Comparison of ENCODE assay signal across 15 cellular contexts in the genomic region with DNA sequence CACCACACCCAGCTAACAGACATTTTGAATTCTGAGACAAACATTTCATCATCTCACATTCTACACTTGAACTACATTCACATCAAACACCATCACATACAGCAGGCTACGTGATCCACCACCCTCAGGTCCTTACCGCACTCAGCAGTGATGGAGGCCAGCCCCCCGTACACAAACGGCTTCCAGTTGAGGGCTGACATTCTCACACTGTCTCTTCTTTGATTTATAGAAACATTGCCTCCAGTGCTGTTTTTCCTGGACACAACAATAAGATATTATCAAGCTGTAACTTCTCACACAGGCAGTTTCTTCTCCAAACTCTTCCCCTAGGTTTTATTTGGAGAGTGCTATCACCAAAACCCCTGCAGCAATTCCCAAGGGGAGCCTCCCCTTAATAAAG. TPM values are rescaled to one million over a fixed set of nuclear protein-coding genes. Genes with fewer than 3 reads are reported as not detected.
A peak's percentile ranks its signal among the peaks of the same experiment; 100 is the strongest.
DNase-seq lines count a peak whose midpoint lies in the region; ATAC-seq and TF ChIP-seq lines count a peak whose summit lies in the region.
"Had no signal": no experiment of that assay in that cellular context is flagged by ENCODE, and none has a peak within 500 bp of the region (broad histone marks: within the 10 kb centered on the region; RNA-seq: fewer than 3 reads in every experiment).

No MANE protein-coding gene starts in this region.

- no peak overlapping the region for H3K4me3 Mint-ChIP-seq in activated CD8-positive, alpha-beta T cell treated with anti-CD3 and anti-CD28 coated beads for 36 hours
- no peak overlapping the region for H3K4me3 Mint-ChIP-seq in activated CD8-positive, alpha-beta T cell treated with anti-CD3 and anti-CD28 coated beads, Interleukin-2, amount 10 ng/mL, durations not matched to agents 7 days and 5 days
- H3K4me3 Mint-ChIP-seq in stimulated activated naive B cell treated with anti-CD40 and anti-IgM and Interleukin-4, amounts not matched to agents 10 μg/mL and 1 μg/mL and 100 μg/mL, for 72 hours, result no peak overlapping the region

- no peak for ATAC-seq in activated CD8-positive, alpha-beta T cell treated with anti-CD3 and anti-CD28 coated beads for 36 hours
- ATAC-seq in activated CD8-positive, alpha-beta T cell treated with anti-CD3 and anti-CD28 coated beads, Interleukin-2, amount 10 ng/mL, durations not matched to agents 7 days and 5 days, result no peak
- ATAC-seq in left lobe of liver (no peak), HG02571 (IDR thresholded peaks at IDR 0.05; ENCODE audit: unreplicated experiment) (no peak)
- no peak for ATAC-seq in stimulated activated naive B cell treated with anti-CD40 and anti-IgM and Interleukin-4, amounts not matched to agents 10 μg/mL and 1 μg/mL and 100 μg/mL, for 72 hours (replicated peaks)

- no peaks in the 10 kb centered on the region for H3K9me3 Mint-ChIP-seq in activated CD8-positive, alpha-beta T cell treated with anti-CD3 and anti-CD28 coated beads for 36 hours
- H3K9me3 Mint-ChIP-seq in activated CD8-positive, alpha-beta T cell treated with anti-CD3 and anti-CD28 coated beads, Interleukin-2, amount 10 ng/mL, durations not matched to agents 7 days and 5 days (ENCODE audit: insufficient read depth), result no peaks in the 10 kb centered on the region
- H3K9me3 Mint-ChIP-seq in stimulated activated naive B cell treated with anti-CD40 and anti-IgM and Interleukin-4, amounts not matched to agents 10 μg/mL and 1 μg/mL and 100 μg/mL, for 72 hours, result no peaks in the 10 kb centered on the region

- TF ChIP-seq CTCF in activated CD8-positive, alpha-beta T cell treated with anti-CD3 and anti-CD28 coated beads for 36 hours (IDR thresholded peaks at IDR 0.05), result no peak

- no peaks in the 10 kb centered on the region for H3K9me3 ChIP-seq in SK-N-MC (ENCODE audit: low read depth, low read length)

- peaks cover 23% of the 10 kb centered on the region for H3K36me3 Mint-ChIP-seq in activated CD8-positive, alpha-beta T cell treated with anti-CD3 and anti-CD28 coated beads for 36 hours (ENCODE audit: low read depth)
- peaks cover 31% of the 10 kb centered on the region for H3K36me3 Mint-ChIP-seq in activated CD8-positive, alpha-beta T cell treated with anti-CD3 and anti-CD28 coated beads, Interleukin-2, amount 10 ng/mL, durations not matched to agents 7 days and 5 days (ENCODE audit: low read depth)
- H3K36me3 Mint-ChIP-seq in stimulated activated naive B cell treated with anti-CD40 and anti-IgM and Interleukin-4, amounts not matched to agents 10 μg/mL and 1 μg/mL and 100 μg/mL, for 72 hours, result peaks cover 31 to 40% of the 10 kb centered on the region in 2 donors

- no peak overlapping the region for H3K4me3 ChIP-seq in SK-N-MC
- H3K4me3 ChIP-seq: PC-9 had no signal

- H3K36me3 ChIP-seq in SK-N-MC (ENCODE audit: insufficient read depth, low read length), result peaks cover 60% of the 10 kb centered on the region

- H3K9ac ChIP-seq in SK-N-MC (ENCODE audit: insufficient read length), result no peak overlapping the region

- CTCF ChIA-PET in activated CD8-positive, alpha-beta T cell treated with anti-CD3 and anti-CD28 coated beads for 36 hours (lab: Charles Lee), result interaction anchor here (1.6 kb wide), 1 partner anchor 40 kb away, joined by 6 read pairs; no protein-coding TSS in a partner anchor
- CTCF ChIA-PET in activated CD8-positive, alpha-beta T cell treated with anti-CD3 and anti-CD28 coated beads, Interleukin-2, amount 10 ng/mL, durations not matched to agents 7 days and 5 days (lab: Charles Lee), result interaction anchor here (3.2 kb wide), 1 partner anchor 12 kb away, joined by 13 read pairs; no protein-coding TSS in a partner anchor

- H3K27ac Mint-ChIP-seq in activated CD8-positive, alpha-beta T cell treated with anti-CD3 and anti-CD28 coated beads for 36 hours, result peak overlapping the region; percentile 28
- H3K27ac Mint-ChIP-seq in activated CD8-positive, alpha-beta T cell treated with anti-CD3 and anti-CD28 coated beads, Interleukin-2, amount 10 ng/mL, durations not matched to agents 7 days and 5 days, result no peak overlapping the region
- peak overlapping the region; percentile 53 for H3K27ac Mint-ChIP-seq in stimulated activated naive B cell treated with anti-CD40 and anti-IgM and Interleukin-4, amounts not matched to agents 10 μg/mL and 1 μg/mL and 100 μg/mL, for 72 hours

- H3K27me3 Mint-ChIP-seq in activated CD8-positive, alpha-beta T cell treated with anti-CD3 and anti-CD28 coated beads for 36 hours, result no peaks in the 10 kb centered on the region
- H3K27me3 Mint-ChIP-seq in activated CD8-positive, alpha-beta T cell treated with anti-CD3 and anti-CD28 coated beads, Interleukin-2, amount 10 ng/mL, durations not matched to agents 7 days and 5 days (ENCODE audit: low read depth), result no peaks in the 10 kb centered on the region
- H3K27me3 Mint-ChIP-seq in stimulated activated naive B cell treated with anti-CD40 and anti-IgM and Interleukin-4, amounts not matched to agents 10 μg/mL and 1 μg/mL and 100 μg/mL, for 72 hours, result no peaks in the 10 kb centered on the region

- intact Hi-C loops in activated CD8-positive, alpha-beta T cell treated with anti-CD3 and anti-CD28 coated beads for 36 hours (cut with micrococcal nuclease), result no loop called here

- no peak for DNase-seq in activated CD8-positive, alpha-beta T cell treated with anti-CD3 and anti-CD28 coated beads for 36 hours
- DNase-seq in activated CD8-positive, alpha-beta T cell treated with anti-CD3 and anti-CD28 coated beads, Interleukin-2, amount 10 ng/mL, durations not matched to agents 7 days and 5 days, result no peak
- no peak for DNase-seq in SK-N-MC (ENCODE audit: low read depth, low spot score)
- DNase-seq in left lobe of liver (ENCODE audit: low spot score), result peak; percentile 12
- DNase-seq in stimulated activated naive B cell treated with anti-CD40 and anti-IgM and Interleukin-4, amounts not matched to agents 10 μg/mL and 1 μg/mL and 100 μg/mL, for 72 hours, result no peak
- DNase-seq in NCI-H1092 treated with DMSO at 0.1 percent for 48 hours (lab: John Stamatoyannopoulos, UW), result no peak
- no peak for DNase-seq in mucosa of gallbladder (ENCODE audit: low spot score)
- DNase-seq: Karpas-422, NCI-H187 treated with DMSO at 0.1 percent for 48 hours, NCI-H2171, NCI-H446 treated with DMSO at 0.1 percent for 48 hours, NCI-H748 treated with DMSO at 0.1 percent for 48 hours, PC-9 had no signal

- POLR2A ChIA-PET in activated CD8-positive, alpha-beta T cell treated with anti-CD3 and anti-CD28 coated beads for 36 hours (lab: Charles Lee), result no interaction called here
- POLR2A ChIA-PET in activated CD8-positive, alpha-beta T cell treated with anti-CD3 and anti-CD28 coated beads, Interleukin-2, amount 10 ng/mL, durations not matched to agents 7 days and 5 days (lab: Charles Lee), result no interaction called here

- H3K27ac ChIP-seq in SK-N-MC, result peak overlapping the region; percentile 61; the same call in 1 of the 2 replicates
- H3K27ac ChIP-seq: 22Rv1, PC-9 had no signal

- H3K4me1 Mint-ChIP-seq in activated CD8-positive, alpha-beta T cell treated with anti-CD3 and anti-CD28 coated beads for 36 hours (ENCODE audit: low read depth), result peaks cover 28% of the 10 kb centered on the region
- H3K4me1 Mint-ChIP-seq in activated CD8-positive, alpha-beta T cell treated with anti-CD3 and anti-CD28 coated beads, Interleukin-2, amount 10 ng/mL, durations not matched to agents 7 days and 5 days (ENCODE audit: low read depth), result peaks cover 20% of the 10 kb centered on the region
- peaks cover 17 to 18% of the 10 kb centered on the region in 2 donors for H3K4me1 Mint-ChIP-seq in stimulated activated naive B cell treated with anti-CD40 and anti-IgM and Interleukin-4, amounts not matched to agents 10 μg/mL and 1 μg/mL and 100 μg/mL, for 72 hours

RNA-seq across cellular contexts. Expression of gene SLC25A30, which starts 6.9 kb away (rescaled TPM):
- 10 to 100 TPM; 18.9 to 21.2 TPM for total RNA-seq in activated CD8-positive, alpha-beta T cell treated with anti-CD3 and anti-CD28 coated beads for 36 hours
- total RNA-seq in activated CD8-positive, alpha-beta T cell treated with anti-CD3 and anti-CD28 coated beads, Interleukin-2, amount 10 ng/mL, durations not matched to agents 7 days and 5 days, result 10 to 100 TPM; 19.0 to 19.7 TPM
- 38.8 TPM for total RNA-seq in left lobe of liver
- total RNA-seq in mucosa of gallbladder, result 23.2 TPM

RNA-seq across cellular contexts. Expression of gene COG3, which starts 53.5 kb away (rescaled TPM):
- total RNA-seq in activated CD8-positive, alpha-beta T cell treated with anti-CD3 and anti-CD28 coated beads for 36 hours, result 10 to 100 TPM; 19.9 to 22.1 TPM
- total RNA-seq in activated CD8-positive, alpha-beta T cell treated with anti-CD3 and anti-CD28 coated beads, Interleukin-2, amount 10 ng/mL, durations not matched to agents 7 days and 5 days, result 10 to 100 TPM; 22.0 to 23.1 TPM
- total RNA-seq in left lobe of liver, result 28.3 TPM
- total RNA-seq in mucosa of gallbladder, result 23.9 TPM
